10 cellular contexts compared by ENCODE assay signal in the genomic region with DNA sequence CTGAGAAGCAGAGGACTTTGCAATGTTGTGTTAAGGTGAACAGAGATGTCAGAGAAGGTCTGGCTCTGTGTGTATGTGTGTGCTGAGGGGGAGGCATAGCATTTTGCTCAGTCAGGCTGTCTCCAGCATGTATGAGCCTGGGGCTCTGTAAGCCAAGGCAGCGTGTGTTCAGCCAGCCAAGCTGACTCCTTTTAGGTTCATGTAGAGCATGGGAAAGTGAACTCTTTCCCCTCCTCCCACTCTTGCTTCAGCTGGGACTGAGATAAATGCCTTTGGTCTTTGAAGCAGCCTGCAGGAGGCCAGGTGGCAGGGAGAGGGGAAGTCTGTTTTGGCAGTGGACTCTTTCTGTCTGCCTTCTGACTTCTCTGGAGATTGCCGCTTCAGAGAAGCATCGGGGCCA. TPM values are rescaled to one million over a fixed set of nuclear protein-coding genes. Genes with fewer than 3 reads are reported as not detected.
DNase-seq lines count a peak whose midpoint lies in the region; TF ChIP-seq lines count a peak whose summit lies in the region.
"Had no signal": no experiment of that assay in that cellular context is flagged by ENCODE, and none has a peak within 500 bp of the region (broad histone marks: within the 10 kb centered on the region; RNA-seq: fewer than 3 reads in every experiment).

No MANE protein-coding gene starts in this region.

- no CpG with 5 or more reads among the region's 3 CpGs for WGBS in neuronal stem cell (ENCODE audit: extremely low coverage in 2 of 2, insufficient read length in 2 of 2, insufficient replicate concordance in 1 of 2), 2 donors

- H3K4me3 Mint-ChIP-seq in activated naive CD8-positive, alpha-beta T cell, result peak overlapping the region; percentile 35
- no peak overlapping the region for H3K4me3 Mint-ChIP-seq in activated naive CD8-positive, alpha-beta T cell treated with anti-CD3 and anti-CD28 coated beads for 36 hours
- peak overlapping the region; percentile 78 for H3K4me3 Mint-ChIP-seq in type B pancreatic cell
- H3K4me3 Mint-ChIP-seq in immature natural killer cell, result no peak overlapping the region

- H2BK12ac ChIP-seq in neuronal stem cell (ENCODE audit: low read length), result no peak overlapping the region

- no peak overlapping the region for H4K91ac ChIP-seq in neuronal stem cell (ENCODE audit: low read depth, low read length, poor library complexity)

- peaks cover 50% of the 10 kb centered on the region for H3K4me1 Mint-ChIP-seq in activated naive CD8-positive, alpha-beta T cell (ENCODE audit: low read depth)
- peaks cover 44% of the 10 kb centered on the region for H3K4me1 Mint-ChIP-seq in activated naive CD8-positive, alpha-beta T cell treated with anti-CD3 and anti-CD28 coated beads for 36 hours
- H3K4me1 Mint-ChIP-seq in type B pancreatic cell (ENCODE audit: unreplicated experiment) (peaks cover 50% of the 10 kb centered on the region), immature natural killer cell (peaks cover 13 to 18% of the 10 kb centered on the region in 2 donors)

- peaks cover 0 to 40% of the 10 kb centered on the region in 2 donors for H3K36me3 ChIP-seq in neuronal stem cell (replicated peaks in 1 of 2; ENCODE audit: control insufficient read depth in 2 of 2, insufficient read depth in 2 of 2, low read length in 2 of 2)

- H3K9me3 Mint-ChIP-seq in activated naive CD8-positive, alpha-beta T cell (ENCODE audit: low read depth), result no peaks in the 10 kb centered on the region
- no peaks in the 10 kb centered on the region for H3K9me3 Mint-ChIP-seq in activated naive CD8-positive, alpha-beta T cell treated with anti-CD3 and anti-CD28 coated beads for 36 hours
- H3K9me3 Mint-ChIP-seq in type B pancreatic cell (no peaks in the 10 kb centered on the region), immature natural killer cell (no peaks in the 10 kb centered on the region)

- no peaks in the 10 kb centered on the region for H3K9me3 ChIP-seq in neuronal stem cell (replicated peaks in 1 of 2; ENCODE audit: control insufficient read depth in 2 of 2, insufficient read depth in 1 of 2, low read depth in 1 of 2, low read length in 2 of 2)

- peak overlapping the region in 1 of 2 donors; percentile 42 for H3K4me3 ChIP-seq in neuronal stem cell (ENCODE audit: low read length in 2 of 2)

- H2AFZ ChIP-seq in neuronal stem cell (ENCODE audit: low read length), result no peak overlapping the region

- H3K27me3 Mint-ChIP-seq in activated naive CD8-positive, alpha-beta T cell, result no peaks in the 10 kb centered on the region
- no peaks in the 10 kb centered on the region for H3K27me3 Mint-ChIP-seq in activated naive CD8-positive, alpha-beta T cell treated with anti-CD3 and anti-CD28 coated beads for 36 hours
- H3K27me3 Mint-ChIP-seq in type B pancreatic cell (no peaks in the 10 kb centered on the region), immature natural killer cell (ENCODE audit: low read depth in 3 of 3) (peaks cover 1 to 3% (median 1%) of the 10 kb centered on the region in 3 donors)

- H3K4ac ChIP-seq in neuronal stem cell (ENCODE audit: low read length), result no peak overlapping the region

- DNase-seq in activated naive CD8-positive, alpha-beta T cell treated with anti-CD3 and anti-CD28 coated beads for 36 hours, result no peak
- peak; percentile 22 for DNase-seq in astrocyte of the hippocampus (ENCODE audit: low read depth, low spot score)
- peak; percentile 96 for DNase-seq in islet precursor cell
- no peak for DNase-seq in type B pancreatic cell (ENCODE audit: extremely low spot score, unreplicated experiment)
- no peak for DNase-seq in stimulated activated CD4-positive, alpha-beta T cell treated with anti-CD3 and anti-CD28 coated beads, Interleukin-4, amount 100 ng/mL, for 1 hour
- no peak for DNase-seq in immature natural killer cell
- DNase-seq in neuronal stem cell (ENCODE audit: low spot score), result no peak
- DNase-seq: activated effector memory CD4-positive, alpha-beta T cell treated with anti-CD3 and anti-CD28 coated beads, Interleukin-2, amount 50 U/mL, for 16 hours; nucleus accumbens had no signal

- no peak overlapping the region for H4K8ac ChIP-seq in neuronal stem cell (ENCODE audit: low read depth, low read length)

- H2AK5ac ChIP-seq in neuronal stem cell (ENCODE audit: low read depth, low read length), result no peak overlapping the region

- peaks cover 6% of the 10 kb centered on the region for H3K36me3 Mint-ChIP-seq in activated naive CD8-positive, alpha-beta T cell
- peaks cover 33% of the 10 kb centered on the region for H3K36me3 Mint-ChIP-seq in activated naive CD8-positive, alpha-beta T cell treated with anti-CD3 and anti-CD28 coated beads for 36 hours
- H3K36me3 Mint-ChIP-seq in type B pancreatic cell, result peaks cover 15% of the 10 kb centered on the region
- peaks cover 0 to 6% (median 4%) of the 10 kb centered on the region in 3 donors for H3K36me3 Mint-ChIP-seq in immature natural killer cell

- H3K18ac ChIP-seq in neuronal stem cell (ENCODE audit: low read length), result no peak overlapping the region

- H3K23ac ChIP-seq in neuronal stem cell (ENCODE audit: low read depth, low read length, poor library complexity), result no peak overlapping the region

- H3K14ac ChIP-seq in neuronal stem cell (ENCODE audit: low read length), result no peak overlapping the region

- no peak overlapping the region for H3K9ac ChIP-seq in neuronal stem cell (ENCODE audit: low read depth, low read length, poor library complexity)

- H3K79me1 ChIP-seq in neuronal stem cell (ENCODE audit: low read depth, low read length), result peaks cover 5% of the 10 kb centered on the region

- peaks cover 14 to 20% of the 10 kb centered on the region in 2 donors for H3K4me1 ChIP-seq in neuronal stem cell (ENCODE audit: control insufficient read depth in 2 of 2, insufficient read depth in 1 of 2, low read depth in 1 of 2, low read length in 2 of 2)

- no peak for TF ChIP-seq CTCF in type B pancreatic cell (conservative IDR thresholded peaks at IDR 0.05)

- H2BK5ac ChIP-seq in neuronal stem cell (ENCODE audit: low read length), result no peak overlapping the region

- no peak overlapping the region for H2BK15ac ChIP-seq in neuronal stem cell (ENCODE audit: low read length)

- no peak overlapping the region for H3K27ac ChIP-seq in neuronal stem cell (replicated peaks; ENCODE audit: low read length)

- no peak overlapping the region for H2BK120ac ChIP-seq in neuronal stem cell (ENCODE audit: low read depth, low read length)

- H3K27me3 ChIP-seq in neuronal stem cell (ENCODE audit: control insufficient read depth in 3 of 3, insufficient read depth in 3 of 3, low read depth in 1 of 3, low read length in 3 of 3), result no peaks in the 10 kb centered on the region

- H3K4me2 ChIP-seq in neuronal stem cell (ENCODE audit: insufficient read depth, low read length, poor library complexity, severe bottlenecking), result no peak overlapping the region

- H3K27ac Mint-ChIP-seq in activated naive CD8-positive, alpha-beta T cell, result peak overlapping the region; percentile 66
- no peak overlapping the region for H3K27ac Mint-ChIP-seq in activated naive CD8-positive, alpha-beta T cell treated with anti-CD3 and anti-CD28 coated beads for 36 hours
- H3K27ac Mint-ChIP-seq in type B pancreatic cell, result peak overlapping the region; percentile 87
- no peak overlapping the region for H3K27ac Mint-ChIP-seq in immature natural killer cell

RNA-seq across cellular contexts. Expression of gene SFXN2, which starts 3.8 kb away (rescaled TPM):
- total RNA-seq in activated naive CD8-positive, alpha-beta T cell treated with anti-CD3 and anti-CD28 coated beads for 36 hours, result 10 to 100 TPM; 23.6 to 28.0 TPM
- total RNA-seq in type B pancreatic cell (ENCODE audit: low replicate concordance), result 27.8 and 35.8 TPM in 2 replicates
- polyA plus RNA-seq in immature natural killer cell, result 1 to 10 TPM; 4.9 to 9.6 (median 7.9) TPM
- polyA plus RNA-seq in neuronal stem cell (2013, experiment 1 of 2), result 3.9 TPM
- polyA plus RNA-seq in neuronal stem cell (2013, experiment 2 of 2), result 4.0 TPM

RNA-seq across cellular contexts. Expression of gene ARL3, which starts 4.0 kb away (rescaled TPM):
- 1 to 10 TPM; 5.7 to 6.2 TPM for total RNA-seq in activated naive CD8-positive, alpha-beta T cell treated with anti-CD3 and anti-CD28 coated beads for 36 hours
- 12.2 and 15.8 TPM in 2 replicates for total RNA-seq in type B pancreatic cell (ENCODE audit: low replicate concordance)
- 1 to 10 TPM; 2.6 to 3.9 (median 3.6) TPM for polyA plus RNA-seq in immature natural killer cell
- 51.4 TPM for polyA plus RNA-seq in neuronal stem cell (2013, experiment 1 of 2)
- 52.4 TPM for polyA plus RNA-seq in neuronal stem cell (2013, experiment 2 of 2)

RNA-seq across cellular contexts. Expression of gene WBP1L, which starts 25.5 kb away (rescaled TPM):
- 10 to 100 TPM; 11.8 to 12.0 TPM for total RNA-seq in activated naive CD8-positive, alpha-beta T cell treated with anti-CD3 and anti-CD28 coated beads for 36 hours
- total RNA-seq in type B pancreatic cell (ENCODE audit: low replicate concordance), result 40.3 and 80.4 TPM in 2 replicates
- polyA plus RNA-seq in immature natural killer cell, result 10 to 100 TPM; 34.1 to 53.1 (median 35.2) TPM
- polyA plus RNA-seq in neuronal stem cell (2013, experiment 1 of 2), result 20.1 TPM
- polyA plus RNA-seq in neuronal stem cell (2013, experiment 2 of 2), result 20.2 TPM

Comparison
In these comparisons a context has a peak if more than half of its experiments do, and no peak if none do; other contexts are left out.
1. H3K27ac Mint-ChIP-seq: peak in activated naive CD8-positive, alpha-beta T cell (single experiment) and type B pancreatic cell (single experiment); none in activated naive CD8-positive, alpha-beta T cell treated with anti-CD3 and anti-CD28 coated beads for 36 hours (single experiment) and immature natural killer cell (0 of 6).
2. H3K4me3 Mint-ChIP-seq: peak in activated naive CD8-positive, alpha-beta T cell (single experiment) and type B pancreatic cell (single experiment); none in activated naive CD8-positive, alpha-beta T cell treated with anti-CD3 and anti-CD28 coated beads for 36 hours (single experiment) and immature natural killer cell (0 of 5).
3. DNase-seq: peak in astrocyte of the hippocampus (single experiment) and islet precursor cell (single experiment); none in activated naive CD8-positive, alpha-beta T cell treated with anti-CD3 and anti-CD28 coated beads for 36 hours (single experiment), type B pancreatic cell (single experiment), stimulated activated CD4-positive, alpha-beta T cell treated with anti-CD3 and anti-CD28 coated beads, Interleukin-4, amount 100 ng/mL, for 1 hour (single experiment), immature natural killer cell (0 of 3) and neuronal stem cell (single experiment).